ENCODE assay signal across 9 cellular contexts in the genomic region with DNA sequence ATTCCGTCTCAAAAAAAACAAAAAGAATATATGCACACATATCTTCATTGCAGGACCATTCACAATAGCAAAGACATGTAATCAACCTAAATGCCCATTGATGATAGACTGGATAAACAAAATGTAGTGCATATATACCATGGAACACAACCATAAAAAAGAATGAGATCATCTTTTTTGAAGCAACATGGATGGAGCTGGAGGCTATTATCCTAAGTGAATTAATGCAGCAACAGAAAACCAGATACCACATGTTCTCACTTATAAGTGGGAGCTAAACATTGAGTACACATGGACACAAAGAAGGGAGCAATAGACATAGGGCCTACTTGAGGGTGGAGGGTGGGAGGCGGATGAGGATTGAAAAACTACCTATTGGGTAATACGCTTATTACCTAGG. TPM values are rescaled to one million over a fixed set of nuclear protein-coding genes. Genes with fewer than 3 reads are reported as not detected.
"Had no signal": no experiment of that assay in that cellular context is flagged by ENCODE, and none has a peak within 500 bp of the region (broad histone marks: within the 10 kb centered on the region; RNA-seq: fewer than 3 reads in every experiment).

No MANE protein-coding gene starts in this region.

- FAIRE-seq: G401.6, GM12878, GM12891, GM12892, GM18507, GM19239 had no signal

- H3K4me3 ChIP-seq: GM12878 had no signal

- ATAC-seq: GM12878 had no signal

- DNase-seq: GDM1, GF-D8 had no signal

RNA-seq across cellular contexts. Expression of gene NT5C1B, which starts 8.8 kb away (rescaled TPM):
- total RNA-seq: G401, GM12878 had no signal
